In genomic region chr18:24270358-24270936, GRCh38 we compare ENCODE assay signal across 7 cellular contexts.
A peak's percentile ranks its signal among the peaks of the same experiment; 100 is the strongest.
DNase-seq lines count a peak whose midpoint lies in the region; ATAC-seq, FAIRE-seq and TF ChIP-seq lines count a peak whose summit lies in the region.

No MANE protein-coding gene starts in this region.

- H3K4me2 ChIP-seq in H1 (ENCODE audit: insufficient read depth in 1 of 2, low read depth in 2 of 2, low read length in 2 of 2), result peak overlapping the region; percentile 76 to 78

- no peak overlapping the region for H2BK5ac ChIP-seq in H1 (ENCODE audit: low read depth, low read length)

- no peak overlapping the region for H2AK5ac ChIP-seq in H1 (ENCODE audit: low read depth, low read length)

- H2BK120ac ChIP-seq in H1 (replicated peaks; ENCODE audit: low read depth, low read length), result no peak overlapping the region

- no peak for TF ChIP-seq POLR2A in Peyer's patch (IDR thresholded peaks at IDR 0.05)
- TF ChIP-seq POLR2A in H1 (IDR thresholded peaks at IDR 0.05; ENCODE audit: control extremely low read depth in 1 of 2, low read depth in 2 of 2, low read length in 2 of 2), result no peak
- TF ChIP-seq POLR2A in tibial nerve (IDR thresholded peaks at IDR 0.05), result no peak

- H3K9ac ChIP-seq in H1 (replicated peaks in 1 of 4; ENCODE audit: extremely low read depth in 1 of 4, low read depth in 3 of 4, low read length in 3 of 4), result peak overlapping the region in 1 of 4 experiments; percentile 87; a peak in 2 of 7 replicates

- DNase-seq in Peyer's patch (no peak), H1 (ENCODE audit: low read depth in 1 of 2, low spot score in 2 of 2) (no peak), mucosa of descending colon (no peak), tibial nerve (ENCODE audit: low spot score in 2 of 2) (no peak), CD14-positive monocyte (ENCODE audit: low spot score) (no peak), D721Med (ENCODE audit: insufficient read length, low spot score) (no peak)
- no peak for DNase-seq in naive thymus-derived CD8-positive, alpha-beta T cell

- no peak for TF ChIP-seq CTCF in Peyer's patch (IDR thresholded peaks at IDR 0.05)
- no peak for TF ChIP-seq CTCF in H1 (IDR thresholded peaks at IDR 0.05; ENCODE audit: control extremely low read depth in 1 of 3, insufficient read depth in 1 of 3, low read depth in 1 of 3, low read length in 3 of 3)
- no peak for TF ChIP-seq CTCF in mucosa of descending colon (IDR thresholded peaks at IDR 0.05)
- no peak for TF ChIP-seq CTCF in tibial nerve (IDR thresholded peaks at IDR 0.05)
- no peak for TF ChIP-seq CTCF in CD14-positive monocyte (IDR thresholded peaks at IDR 0.05)
- no peak for TF ChIP-seq CTCF in D721Med (IDR thresholded peaks at IDR 0.05; ENCODE audit: insufficient read depth, missing control alignments)

- peaks cover 45% of the 10 kb centered on the region for H3K4me1 Mint-ChIP-seq in CD14-positive monocyte
- peaks cover 0 to 7% (median 4%) of the 10 kb centered on the region in 4 donors for H3K4me1 Mint-ChIP-seq in naive thymus-derived CD8-positive, alpha-beta T cell

- no peak overlapping the region for H3K4me3 Mint-ChIP-seq in CD14-positive monocyte
- peak overlapping the region in 1 of 10 donors; percentile 66 for H3K4me3 Mint-ChIP-seq in naive thymus-derived CD8-positive, alpha-beta T cell

- H3K27ac ChIP-seq in Peyer's patch (peak overlapping the region in 1 of 4 donors; percentile 91), H1 (ENCODE audit: low read depth, low read length) (no peak overlapping the region), tibial nerve (peak overlapping the region; percentile 87 to 97 (median 93))

- H3K23ac ChIP-seq in H1 (ENCODE audit: insufficient read length), result no peak overlapping the region

- H4K5ac ChIP-seq in H1 (ENCODE audit: insufficient read length, low read depth, low read length), result no peak overlapping the region

- peaks cover 7 to 18% (median 16%) of the 10 kb centered on the region in 3 donors for H3K27me3 Mint-ChIP-seq in CD14-positive monocyte (ENCODE audit: low read depth in 3 of 3)
- peaks cover 33 to 44% (median 35%) of the 10 kb centered on the region in 5 donors for H3K27me3 Mint-ChIP-seq in naive thymus-derived CD8-positive, alpha-beta T cell

- H2BK20ac ChIP-seq in H1 (ENCODE audit: low read length), result no peak overlapping the region

- peaks cover 0 to 4% (median 1%) of the 10 kb centered on the region in 7 donors for H3K9me3 Mint-ChIP-seq in CD14-positive monocyte
- H3K9me3 Mint-ChIP-seq in naive thymus-derived CD8-positive, alpha-beta T cell, result peaks cover 0 to 23% (median 9%) of the 10 kb centered on the region in 9 donors

- H3K27me3 ChIP-seq in Peyer's patch (no peaks in the 10 kb centered on the region), H1 (replicated peaks in 1 of 4; ENCODE audit: control insufficient read depth in 3 of 4, extremely low read depth in 1 of 4, insufficient read depth in 3 of 4, low read length in 3 of 4) (no peaks in the 10 kb centered on the region), tibial nerve (no peaks in the 10 kb centered on the region)

- TF ChIP-seq RAD21 in H1 (IDR thresholded peaks at IDR 0.05 in 1 of 2, conservative IDR thresholded peaks at IDR 0.05 in 1 of 2; ENCODE audit: low read depth in 2 of 2, low read length in 2 of 2), result no peak

- peaks cover 9% of the 10 kb centered on the region for H3K23me2 ChIP-seq in H1 (ENCODE audit: low read depth, low read length)

- 0 out of 2 replicates have a peak overlapping the region, but pooled peaks have one; percentile 54 for H2AFZ ChIP-seq in H1 (ENCODE audit: low read length)

- FAIRE-seq in H1 (lab: Jason Lieb, UNC) (no peak), D721Med (lab: Jason Lieb, UNC) (no peak)

- ATAC-seq in mucosa of descending colon, result no peak
- ATAC-seq in naive thymus-derived CD8-positive, alpha-beta T cell, result no peak

- no peak overlapping the region for H2BK12ac ChIP-seq in H1 (ENCODE audit: low read depth, low read length)

- H3K79me2 ChIP-seq in H1 (ENCODE audit: control insufficient read depth in 1 of 2, insufficient read depth in 2 of 2, low read length in 2 of 2), result peaks cover 0 to 42% of the 10 kb centered on the region in 2 experiments; a peak in 3 of 4 replicates

- H3K79me1 ChIP-seq in H1 (ENCODE audit: low read depth, low read length), result peaks cover 6% of the 10 kb centered on the region

- H4K20me1 ChIP-seq in H1 (replicated peaks in 1 of 2; ENCODE audit: control insufficient read depth in 1 of 2, insufficient read depth in 2 of 2, low read length in 2 of 2), result no peaks in the 10 kb centered on the region

- H3K36me3 Mint-ChIP-seq in CD14-positive monocyte, result peaks cover 12 to 15% of the 10 kb centered on the region in 2 donors
- peaks cover 6 to 20% (median 18%) of the 10 kb centered on the region in 3 donors for H3K36me3 Mint-ChIP-seq in naive thymus-derived CD8-positive, alpha-beta T cell

- H3K14ac ChIP-seq in H1 (ENCODE audit: insufficient read length), result no peak overlapping the region

- CTCF ChIA-PET in H1 (lab: Charles Lee; ENCODE audit: partially characterized antibody), result interaction anchor here (0.9 to 1.6 kb wide), 3 partner anchors 10 to 218 kb away, joined by 3 to 4 read pairs (median 4); no protein-coding TSS in a partner anchor

- no peak for TF ChIP-seq EP300 in H1 (IDR thresholded peaks at IDR 0.05; ENCODE audit: borderline replicate concordance in 1 of 2, low read depth in 2 of 2, low read length in 2 of 2)
- TF ChIP-seq EP300 in tibial nerve (IDR thresholded peaks at IDR 0.05), result no peak

- POLR2A ChIA-PET in H1 (lab: Charles Lee; ENCODE audit: partially characterized antibody), result interaction anchor here (0.6 to 2.4 kb wide), 8 partner anchors 9 to 156 kb away, joined by 3 to 12 read pairs (median 4); partner anchors contain the start of genes CABYR and IMPACT
- POLR2A ChIA-PET in naive thymus-derived CD8-positive, alpha-beta T cell (lab: Charles Lee), result no interaction called here

- no peak overlapping the region for H3K27ac Mint-ChIP-seq in CD14-positive monocyte
- no peak overlapping the region for H3K27ac Mint-ChIP-seq in naive thymus-derived CD8-positive, alpha-beta T cell

- H4K91ac ChIP-seq in H1 (replicated peaks; ENCODE audit: insufficient read length, low read length), result no peak overlapping the region

- intact Hi-C loops in mucosa of descending colon (cut with DNase I, micrococcal nuclease), result no loop called here
- intact Hi-C loops in CD14-positive monocyte (cut with micrococcal nuclease), result no loop called here

- WGBS in H1 (ENCODE audit: extremely low coverage in 1 of 2, insufficient coverage in 1 of 2, insufficient read length in 1 of 2, insufficient replicate concordance in 2 of 2, low coverage in 1 of 2, low lambda C conversion rate in 2 of 2, missing lambda C conversion rate in 1 of 2), 2 experiments, result 31% methylated on average over 4 of the region's 4 CpGs; no CpG with 5 or more reads in 1 of the 2 experiments
- 12 to 16% methylated on average over 4 of the region's 4 CpGs for WGBS in tibial nerve, 2 donors

- no peak overlapping the region for H4K8ac ChIP-seq in H1 (ENCODE audit: extremely low read depth, insufficient read depth, low read length)

- H3K18ac ChIP-seq in H1 (ENCODE audit: extremely low read depth, low read length), result no peak overlapping the region; the same call in 1 of the 2 replicates

- peaks cover 0 to 37% (median 0%) of the 10 kb centered on the region in 4 donors for H3K4me1 ChIP-seq in Peyer's patch
- H3K4me1 ChIP-seq in H1 (replicated peaks in 1 of 4; ENCODE audit: control insufficient read depth in 3 of 4, insufficient read depth in 4 of 4, low read length in 3 of 4), result peaks cover 2 to 16% (median 10%) of the 10 kb centered on the region in 4 experiments; a peak in 5 of 7 replicates
- peaks cover 18% of the 10 kb centered on the region for H3K4me1 ChIP-seq in mucosa of descending colon (ENCODE audit: low read depth)
- H3K4me1 ChIP-seq in tibial nerve, result peaks cover 0 to 37% (median 6%) of the 10 kb centered on the region in 4 donors

- H3K56ac ChIP-seq in H1 (replicated peaks; ENCODE audit: insufficient read length, low read depth, low read length), result no peak overlapping the region

- H2BK15ac ChIP-seq in H1 (ENCODE audit: low read length), result no peak overlapping the region

- H3K4me3 ChIP-seq in Peyer's patch, result peak overlapping the region in 3 of 4 donors; percentile 52 to 81 (median 80)
- H3K4me3 ChIP-seq in H1 (ENCODE audit: extremely low read depth in 1 of 4, insufficient read depth in 2 of 4, low read depth in 3 of 4, low read length in 4 of 4), result peak overlapping the region; percentile 75 to 90 (median 84); a peak in 7 of 8 replicates
- peak overlapping the region; percentile 46 for H3K4me3 ChIP-seq in mucosa of descending colon
- H3K4me3 ChIP-seq in tibial nerve, result peak overlapping the region; percentile 62 to 95 (median 90)

- H3K4ac ChIP-seq in H1 (replicated peaks; ENCODE audit: insufficient read length, low read depth, low read length), result no peak overlapping the region

- H3K9me3 ChIP-seq in Peyer's patch, result no peaks in the 10 kb centered on the region
- H3K9me3 ChIP-seq in H1 (ENCODE audit: insufficient read depth in 2 of 2, low read depth in 1 of 2, low read length in 1 of 2), result no peaks in the 10 kb centered on the region
- H3K9me3 ChIP-seq in mucosa of descending colon, result no peaks in the 10 kb centered on the region
- H3K9me3 ChIP-seq in tibial nerve, result no peaks in the 10 kb centered on the region

- H3K36me3 ChIP-seq in Peyer's patch (no peaks in the 10 kb centered on the region), H1 (ENCODE audit: control insufficient read depth in 2 of 4, insufficient read depth in 4 of 4, low read length in 3 of 4) (no peaks in the 10 kb centered on the region), mucosa of descending colon (ENCODE audit: low read depth) (no peaks in the 10 kb centered on the region), tibial nerve (no peaks in the 10 kb centered on the region)

TF ChIP-seq in H1, 55 proteins besides CTCF, POLR2A, EP300 and RAD21 (continues in another document):
- TF ChIP-seq RNF2 (IDR thresholded peaks at IDR 0.05; ENCODE audit: borderline replicate concordance, low read depth, low read length, missing control alignments, poor library complexity, severe bottlenecking) (no peak), SP2 (IDR thresholded peaks at IDR 0.05; ENCODE audit: low read length) (no peak), SIX5 (IDR thresholded peaks at IDR 0.05; ENCODE audit: low read depth, low read length) (no peak), CHD1 (IDR thresholded peaks at IDR 0.05; ENCODE audit: low read depth, low read length) (no peak), SRF (IDR thresholded peaks at IDR 0.05; ENCODE audit: low read depth, low read length) (no peak), MAFK (IDR thresholded peaks at IDR 0.05; ENCODE audit: low read depth, low read length) (no peak), ATF3 (IDR thresholded peaks at IDR 0.05; ENCODE audit: insufficient read depth, low read depth, low read length) (no peak), CTBP2 (IDR thresholded peaks at IDR 0.05; ENCODE audit: borderline replicate concordance, insufficient read depth, insufficient read length, low read length) (no peak), CBX5 (IDR thresholded peaks at IDR 0.05; ENCODE audit: low read depth, low read length) (no peak), FOSL1 (IDR thresholded peaks at IDR 0.05; ENCODE audit: insufficient read depth, low read depth, low read length) (no peak)
